ENCODE assay signal across 10 cellular contexts in genomic region chr5:150022163-150022540, GRCh38. TPM values are rescaled to one million over a fixed set of nuclear protein-coding genes. Genes with fewer than 3 reads are reported as not detected.
DNase-seq lines count a peak whose midpoint lies in the region; ATAC-seq and TF ChIP-seq lines count a peak whose summit lies in the region.
"Had no signal": no experiment of that assay in that cellular context is flagged by ENCODE, and none has a peak within 500 bp of the region (broad histone marks: within the 10 kb centered on the region; RNA-seq: fewer than 3 reads in every experiment).

No MANE protein-coding gene starts in this region.

- peaks cover 93% of the 10 kb centered on the region for H3K36me3 Mint-ChIP-seq in CD8-positive, alpha-beta T cell
- H3K36me3 Mint-ChIP-seq in endodermal cell (ENCODE audit: low read depth) = peaks cover 76% of the 10 kb centered on the region

- H3K4me1 Mint-ChIP-seq in CD8-positive, alpha-beta T cell (ENCODE audit: low read depth) = no peaks in the 10 kb centered on the region
- H3K4me1 Mint-ChIP-seq in endodermal cell = peaks cover 16% of the 10 kb centered on the region
- H3K4me1 Mint-ChIP-seq: activated B cell treated with CpG ODN at 0.5 μM for 24 hours had no signal

- no peak for DNase-seq in CD8-positive, alpha-beta T cell
- DNase-seq in NCI-H226 = peak; percentile 69
- DNase-seq in endodermal cell = no peak
- no peak for DNase-seq in omental fat pad (ENCODE audit: low spot score)
- no peak for DNase-seq in inferior parietal cortex (ENCODE audit: extremely low spot score)
- DNase-seq in T-helper 9 cell = no peak
- DNase-seq: activated B cell treated with CpG ODN at 0.5 μM for 24 hours had no signal

- H3K27me3 ChIP-seq in CD8-positive, alpha-beta T cell (ENCODE audit: insufficient read depth, low read length) = no peaks in the 10 kb centered on the region
- no peaks in the 10 kb centered on the region for H3K27me3 ChIP-seq in endodermal cell (ENCODE audit: control insufficient read depth, insufficient read depth, low read length, poor library complexity, severe bottlenecking)

- H3K27ac ChIP-seq in CD8-positive, alpha-beta T cell (ENCODE audit: low read depth, low read length) = no peak overlapping the region
- no peak overlapping the region for H3K27ac ChIP-seq in endodermal cell (ENCODE audit: low read depth, low read length)

- H3K4me1 ChIP-seq in CD8-positive, alpha-beta T cell (ENCODE audit: insufficient read depth, low read length) = no peaks in the 10 kb centered on the region
- H3K4me1 ChIP-seq in endodermal cell (ENCODE audit: control insufficient read depth, insufficient read depth, low read length) = no peaks in the 10 kb centered on the region

- H3K4me3 Mint-ChIP-seq in CD8-positive, alpha-beta T cell = no peak overlapping the region
- no peak overlapping the region for H3K4me3 Mint-ChIP-seq in endodermal cell
- H3K4me3 Mint-ChIP-seq: activated B cell treated with CpG ODN at 0.5 μM for 24 hours; stimulated activated memory B cell treated with anti-CD40 and anti-IgM and Interleukin-4, amounts not matched to agents 10 μg/mL and 1 μg/mL and 100 μg/mL, for 72 hours had no signal

- H3K27me3 Mint-ChIP-seq in CD8-positive, alpha-beta T cell (ENCODE audit: low read depth) = no peaks in the 10 kb centered on the region
- no peaks in the 10 kb centered on the region for H3K27me3 Mint-ChIP-seq in endodermal cell (ENCODE audit: insufficient read depth)
- H3K27me3 Mint-ChIP-seq: activated B cell treated with CpG ODN at 0.5 μM for 24 hours; stimulated activated memory B cell treated with anti-CD40 and anti-IgM and Interleukin-4, amounts not matched to agents 10 μg/mL and 1 μg/mL and 100 μg/mL, for 72 hours had no signal

- no peaks in the 10 kb centered on the region for H3K9me3 ChIP-seq in CD8-positive, alpha-beta T cell (ENCODE audit: low read length)
- H3K9me3 ChIP-seq in endodermal cell (ENCODE audit: control insufficient read depth, low read length) = no peaks in the 10 kb centered on the region

- 88 to 96% methylated on average over 1 of the region's 1 CpG for WGBS in endodermal cell (ENCODE audit: insufficient coverage in 1 of 2, insufficient read length in 1 of 2), 2 experiments

- H3K36me3 ChIP-seq in CD8-positive, alpha-beta T cell (ENCODE audit: insufficient read depth, low read length) = peaks cover 36% of the 10 kb centered on the region
- peaks cover 94% of the 10 kb centered on the region for H3K36me3 ChIP-seq in endodermal cell (ENCODE audit: control insufficient read depth, insufficient read depth, low read length)

- no peaks in the 10 kb centered on the region for H3K9me3 Mint-ChIP-seq in CD8-positive, alpha-beta T cell
- no peaks in the 10 kb centered on the region for H3K9me3 Mint-ChIP-seq in endodermal cell
- H3K9me3 Mint-ChIP-seq: activated B cell treated with CpG ODN at 0.5 μM for 24 hours; stimulated activated memory B cell treated with anti-CD40 and anti-IgM and Interleukin-4, amounts not matched to agents 10 μg/mL and 1 μg/mL and 100 μg/mL, for 72 hours had no signal

- peak overlapping the region; percentile 37 for H3K27ac Mint-ChIP-seq in CD8-positive, alpha-beta T cell
- H3K27ac Mint-ChIP-seq in endodermal cell = peak overlapping the region; percentile 91
- H3K27ac Mint-ChIP-seq: activated B cell treated with CpG ODN at 0.5 μM for 24 hours; stimulated activated memory B cell treated with anti-CD40 and anti-IgM and Interleukin-4, amounts not matched to agents 10 μg/mL and 1 μg/mL and 100 μg/mL, for 72 hours had no signal

- intact Hi-C loops in CD8-positive, alpha-beta T cell (cut with DNase I, micrococcal nuclease) = no loop called here

- H3K4me3 ChIP-seq in CD8-positive, alpha-beta T cell (ENCODE audit: low read depth, low read length) = no peak overlapping the region
- H3K4me3 ChIP-seq in endodermal cell (ENCODE audit: low read length) = no peak overlapping the region

- no peak for ATAC-seq in CD8-positive, alpha-beta T cell
- ATAC-seq in omental fat pad (ENCODE audit: low FRiP score) (peak; percentile 67), HG02763 (IDR thresholded peaks at IDR 0.05; ENCODE audit: unreplicated experiment) (no peak), GM19324 (IDR thresholded peaks at IDR 0.05; ENCODE audit: low FRiP score, unreplicated experiment) (no peak)
- ATAC-seq: stimulated activated memory B cell treated with anti-CD40 and anti-IgM and Interleukin-4, amounts not matched to agents 10 μg/mL and 1 μg/mL and 100 μg/mL, for 72 hours had no signal

- TF ChIP-seq CTCF in CD8-positive, alpha-beta T cell (IDR thresholded peaks at IDR 0.05) = no peak
- TF ChIP-seq CTCF in endodermal cell (conservative IDR thresholded peaks at IDR 0.05) (no peak), omental fat pad (IDR thresholded peaks at IDR 0.05) (no peak)

- no peak overlapping the region for H3K9ac ChIP-seq in endodermal cell (ENCODE audit: extremely low read depth, low read length, poor library complexity, severe bottlenecking)

- CTCF ChIA-PET in CD8-positive, alpha-beta T cell (lab: Charles Lee) = interaction anchor here (0.7 kb wide), 1 partner anchor 202 kb away, joined by 3 read pairs; no protein-coding TSS in a partner anchor

- POLR2A ChIA-PET in CD8-positive, alpha-beta T cell (lab: Charles Lee) = interaction anchor here (0.6 kb wide), 1 partner anchor 17 kb away, joined by 3 read pairs; no protein-coding TSS in a partner anchor

RNA-seq across cellular contexts. Expression of gene HMGXB3, which starts 21.6 kb away (rescaled TPM):
- 10 to 100 TPM; 27.4 to 29.7 TPM for total RNA-seq in CD8-positive, alpha-beta T cell
- total RNA-seq in endodermal cell (10 to 100 TPM; 41.0 to 43.5 TPM), omental fat pad (10 to 100 TPM; 31.6 to 63.8 (median 37.9) TPM)
- polyA plus RNA-seq in endodermal cell (2013, experiment 1 of 2) = 28.0 TPM
- 28.3 TPM for polyA plus RNA-seq in endodermal cell (2013, experiment 2 of 2)

RNA-seq across cellular contexts. Expression of gene TIGD6, which starts 21.7 kb away (rescaled TPM):
- 1 to 10 TPM in 1 of 2 experiments, under 1 TPM in 1; 0.97 to 1.5 TPM for total RNA-seq in CD8-positive, alpha-beta T cell
- total RNA-seq in endodermal cell = 1 to 10 TPM; 3.4 to 3.8 TPM
- 5.8 TPM for polyA plus RNA-seq in endodermal cell (2013, experiment 1 of 2)
- polyA plus RNA-seq in endodermal cell (2013, experiment 2 of 2) = 3.7 TPM
- total RNA-seq in omental fat pad = 1 to 10 TPM; 3.1 to 4.9 (median 3.8) TPM
